17 cellular contexts compared by ENCODE assay signal in the genomic region with DNA sequence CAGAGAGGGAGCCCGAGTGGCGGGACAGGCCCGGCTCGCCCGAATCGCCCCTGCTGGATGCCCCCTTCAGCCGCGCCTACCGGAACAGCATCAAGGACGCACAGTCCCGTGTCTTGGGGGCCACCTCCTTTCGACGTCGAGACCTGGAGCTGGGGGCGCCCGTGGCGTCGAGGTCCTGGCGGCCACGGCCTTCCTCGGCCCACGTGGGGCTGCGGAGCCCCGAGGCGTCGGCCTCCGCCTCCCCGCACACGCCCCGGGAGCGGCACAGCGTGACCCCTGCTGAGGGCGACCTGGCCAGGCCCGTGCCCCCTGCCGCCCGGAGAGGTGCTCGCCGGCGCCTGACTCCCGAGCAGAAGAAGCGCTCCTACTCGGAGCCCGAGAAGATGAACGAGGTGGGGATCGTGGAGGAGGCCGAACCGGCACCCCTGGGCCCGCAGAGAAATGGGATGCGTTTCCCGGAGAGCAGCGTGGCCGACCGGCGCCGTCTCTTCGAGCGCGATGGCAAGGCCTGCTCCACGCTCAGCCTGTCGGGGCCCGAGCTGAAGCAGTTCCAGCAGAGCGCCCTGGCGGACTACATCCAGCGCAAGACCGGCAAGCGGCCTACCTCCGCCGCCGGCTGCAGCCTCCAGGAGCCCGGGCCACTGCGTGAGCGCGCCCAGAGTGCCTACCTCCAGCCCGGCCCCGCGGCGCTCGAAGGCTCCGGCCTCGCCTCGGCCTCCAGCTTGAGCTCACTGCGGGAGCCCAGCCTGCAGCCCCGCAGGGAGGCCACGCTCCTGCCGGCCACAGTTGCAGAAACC.
"Had no signal": no experiment of that assay in that cellular context is flagged by ENCODE, and none has a peak within 500 bp of the region (broad histone marks: within the 10 kb centered on the region; RNA-seq: fewer than 3 reads in every experiment).

No MANE protein-coding gene starts in this region.

- H3K27me3 ChIP-seq: brain microvascular endothelial cell, ovary, right lobe of liver had no signal

- H3K27ac ChIP-seq: brain microvascular endothelial cell, ovary, psoas muscle, right lobe of liver had no signal

- ATAC-seq: activated CD4-positive, alpha-beta T cell treated with anti-CD3 and anti-CD28 coated beads for 36 hours; naive thymus-derived CD8-positive, alpha-beta T cell; psoas muscle; stimulated activated effector memory CD8-positive, alpha-beta T cell treated with anti-CD3 and anti-CD28 coated beads, Interleukin-12 subunit alpha, Interleukin-12 subunit beta, amount 100 ng/mL, for 72 hours had no signal

- H3K4me3 ChIP-seq: ovary, psoas muscle, right lobe of liver, smooth muscle cell had no signal

- H3K4me1 ChIP-seq: psoas muscle, right lobe of liver had no signal

- H3K27ac Mint-ChIP-seq: activated CD4-positive, alpha-beta memory T cell treated with anti-CD3 and anti-CD28 coated beads for 36 hours; activated CD4-positive, alpha-beta T cell treated with anti-CD3 and anti-CD28 coated beads for 36 hours; immature natural killer cell; naive thymus-derived CD8-positive, alpha-beta T cell; stimulated activated effector memory CD8-positive, alpha-beta T cell treated with anti-CD3 and anti-CD28 coated beads, Interleukin-12 subunit alpha, Interleukin-12 subunit beta, amount 100 ng/mL, for 72 hours; type B pancreatic cell had no signal

- H3K9me3 Mint-ChIP-seq: activated CD4-positive, alpha-beta memory T cell treated with anti-CD3 and anti-CD28 coated beads for 36 hours; immature natural killer cell; naive thymus-derived CD8-positive, alpha-beta T cell; stimulated activated effector memory CD8-positive, alpha-beta T cell treated with anti-CD3 and anti-CD28 coated beads, Interleukin-12 subunit alpha, Interleukin-12 subunit beta, amount 100 ng/mL, for 72 hours; type B pancreatic cell had no signal

- DNase-seq: activated CD4-positive, alpha-beta memory T cell treated with anti-CD3 and anti-CD28 coated beads for 36 hours; activated CD4-positive, alpha-beta T cell treated with anti-CD3 and anti-CD28 coated beads for 36 hours; activated naive CD4-positive, alpha-beta T cell treated with Interleukin-2 at 50 U/mL for 16 hours; brain microvascular endothelial cell; central memory CD4-positive, alpha-beta T cell; erythroblast; immature natural killer cell; mesendoderm; naive thymus-derived CD8-positive, alpha-beta T cell; ovary; psoas muscle; right lobe of liver; stimulated activated CD4-positive, alpha-beta T cell treated with anti-CD3 and anti-CD28 coated beads, Interleukin-4, amount 100 ng/mL, for 24 hours; T-helper 2 cell had no signal

- H3K27me3 Mint-ChIP-seq: activated CD4-positive, alpha-beta memory T cell treated with anti-CD3 and anti-CD28 coated beads for 36 hours; type B pancreatic cell had no signal

- H3K4me3 Mint-ChIP-seq: activated CD4-positive, alpha-beta memory T cell treated with anti-CD3 and anti-CD28 coated beads for 36 hours; activated CD4-positive, alpha-beta T cell treated with anti-CD3 and anti-CD28 coated beads for 36 hours; immature natural killer cell; naive thymus-derived CD8-positive, alpha-beta T cell; stimulated activated effector memory CD8-positive, alpha-beta T cell treated with anti-CD3 and anti-CD28 coated beads, Interleukin-12 subunit alpha, Interleukin-12 subunit beta, amount 100 ng/mL, for 72 hours; type B pancreatic cell had no signal

- H3K4me2 ChIP-seq: smooth muscle cell had no signal

- H3K36me3 ChIP-seq: brain microvascular endothelial cell, ovary had no signal

- H3K9me3 ChIP-seq: ovary, psoas muscle, right lobe of liver had no signal

- H3K4me1 Mint-ChIP-seq: immature natural killer cell; naive thymus-derived CD8-positive, alpha-beta T cell had no signal

- H3K36me3 Mint-ChIP-seq: activated CD4-positive, alpha-beta memory T cell treated with anti-CD3 and anti-CD28 coated beads for 36 hours; immature natural killer cell; naive thymus-derived CD8-positive, alpha-beta T cell; stimulated activated effector memory CD8-positive, alpha-beta T cell treated with anti-CD3 and anti-CD28 coated beads, Interleukin-12 subunit alpha, Interleukin-12 subunit beta, amount 100 ng/mL, for 72 hours had no signal
